Comparison of ENCODE assay signal across 8 cellular contexts in the genomic region with DNA sequence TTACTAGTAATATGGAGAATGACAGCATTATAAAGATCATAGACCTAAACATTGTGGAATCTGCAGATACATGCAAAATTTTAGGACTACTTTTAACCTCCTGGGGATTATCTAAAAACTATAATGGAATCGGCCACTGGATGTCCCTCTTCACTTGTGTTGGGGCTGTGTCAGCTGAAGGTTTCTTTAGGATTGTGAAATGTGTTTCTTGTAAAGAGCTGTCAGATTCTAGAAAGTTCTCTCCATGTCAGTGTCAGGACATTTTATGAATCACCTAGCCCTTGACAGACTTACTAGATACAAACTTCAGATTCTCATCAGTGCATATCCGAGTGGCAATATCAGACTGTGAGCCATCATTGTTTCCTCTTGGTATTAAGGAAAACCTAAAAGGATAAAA.
DNase-seq lines count a peak whose midpoint lies in the region; ATAC-seq and TF ChIP-seq lines count a peak whose summit lies in the region.

No MANE protein-coding gene starts in this region.

- H3K9me3 ChIP-seq in HAP-1 (no peaks in the 10 kb centered on the region), PC-9 (ENCODE audit: insufficient read depth, low read depth) (no peaks in the 10 kb centered on the region), gastrocnemius medialis (no peaks in the 10 kb centered on the region)

- BruUV-seq in PC-9 (replicated peaks; lab: Mats Ljungman, UMichigan), result no TSS peak

- no peaks in the 10 kb centered on the region for H3F3A ChIP-seq in PC-9 (ENCODE audit: insufficient read depth, low read depth)

- H3K4me1 ChIP-seq in HAP-1, result no peaks in the 10 kb centered on the region
- H3K4me1 ChIP-seq in PC-9 (replicated peaks; ENCODE audit: insufficient read depth), result no peaks in the 10 kb centered on the region
- no peaks in the 10 kb centered on the region for H3K4me1 ChIP-seq in gastrocnemius medialis

- H3K4me2 ChIP-seq in PC-9, result no peak overlapping the region

- peak; percentile 23 to 44 for DNase-seq in HAP-1 (ENCODE audit: low spot score in 2 of 2)
- no peak for DNase-seq in PC-9
- peak; percentile 8 for DNase-seq in glomerular visceral epithelial cell (ENCODE audit: extremely low spot score)
- no peak for DNase-seq in retina
- no peak for DNase-seq in gastrocnemius medialis

- CTCF ChIA-PET in PC-9 (lab: Charles Lee), result interaction anchor here (1.0 kb wide), 1 partner anchor 372 kb away, joined by 3 read pairs; no protein-coding TSS in a partner anchor

- H3K9me2 ChIP-seq in PC-9 (ENCODE audit: insufficient read depth), result no peaks in the 10 kb centered on the region

- TF ChIP-seq CTCF in 22Rv1 (IDR thresholded peaks at IDR 0.05) (peak; percentile 55), PC-9 (conservative IDR thresholded peaks at IDR 0.05) (peak; percentile 45), gastrocnemius medialis (IDR thresholded peaks at IDR 0.05 in 4 of 5, conservative IDR thresholded peaks at IDR 0.05 in 1 of 5) (no peak)

- H3K79me2 ChIP-seq in PC-9 (ENCODE audit: low read depth), result no peaks in the 10 kb centered on the region

- POLR2A ChIA-PET in PC-9 (lab: Charles Lee; ENCODE audit: unreplicated experiment), result no interaction called here

- TF ChIP-seq POLR2A in gastrocnemius medialis (IDR thresholded peaks at IDR 0.05), result no peak

- H3K27me3 ChIP-seq in HAP-1 (ENCODE audit: low read depth) (no peaks in the 10 kb centered on the region), PC-9 (ENCODE audit: insufficient read depth, low read depth) (no peaks in the 10 kb centered on the region), gastrocnemius medialis (no peaks in the 10 kb centered on the region)

- H3K36me3 ChIP-seq in HAP-1 (replicated peaks), result no peaks in the 10 kb centered on the region
- no peaks in the 10 kb centered on the region for H3K36me3 ChIP-seq in PC-9 (ENCODE audit: low read depth)
- H3K36me3 ChIP-seq in gastrocnemius medialis, result no peaks in the 10 kb centered on the region

- in situ Hi-C loops in HAP-1 (cut with MboI; ENCODE audit: low sequenced_read_pairs), result no loop called here
- in situ Hi-C loops in gastrocnemius medialis (cut with MboI; ENCODE audit: low sequenced_read_pairs in 4 of 4), result no loop called here

- intact Hi-C loops in PC-9 (cut with micrococcal nuclease; ENCODE audit: unreplicated experiment) (no loop called here), gastrocnemius medialis (cut with DNase I; ENCODE audit: low total_unique reads) (no loop called here)

- no peak for ATAC-seq in HG03342 (IDR thresholded peaks at IDR 0.05; ENCODE audit: unreplicated experiment)
- ATAC-seq in gastrocnemius medialis, result no peak
- no peak for ATAC-seq in HG03039 (IDR thresholded peaks at IDR 0.05; ENCODE audit: unreplicated experiment)

- H3K4me3 ChIP-seq in HAP-1, result no peak overlapping the region
- H3K4me3 ChIP-seq in PC-9, result no peak overlapping the region
- H3K4me3 ChIP-seq in gastrocnemius medialis, result no peak overlapping the region

- no peaks in the 10 kb centered on the region for H4K20me1 ChIP-seq in PC-9 (ENCODE audit: insufficient read depth)

- no peak overlapping the region for H2AFZ ChIP-seq in PC-9

- H3K27ac ChIP-seq in 22Rv1 (no peak overlapping the region), PC-9 (no peak overlapping the region), gastrocnemius medialis (no peak overlapping the region)

Comparison
In these comparisons a context has a peak if more than half of its experiments do, and no peak if none do; other contexts are left out.
1. CTCF ChIP-seq: peak in 22Rv1 (single experiment) and PC-9 (single experiment); none in gastrocnemius medialis (0 of 5).
2. DNase-seq: peak in HAP-1 (2 of 2) and glomerular visceral epithelial cell (single experiment); none in PC-9 (0 of 2), retina (single experiment) and gastrocnemius medialis (0 of 2).